ENCODE assay signal across 8 cellular contexts in genomic region chr3:193572426-193572908, GRCh38. TPM values are rescaled to one million over a fixed set of nuclear protein-coding genes. Genes with fewer than 3 reads are reported as not detected.
DNase-seq lines count a peak whose midpoint lies in the region; ATAC-seq and TF ChIP-seq lines count a peak whose summit lies in the region.

No MANE protein-coding gene starts in this region.

- H3K4me3 ChIP-seq in LNCaP clone FGC (ENCODE audit: low read depth, low read length) (no peak overlapping the region), foreskin fibroblast (ENCODE audit: low read depth in 1 of 2, low read length in 2 of 2) (no peak overlapping the region), ovary (no peak overlapping the region)

- no peaks in the 10 kb centered on the region for H3K9me3 ChIP-seq in ovary

- intact Hi-C loops in ovary (cut with DNase I), result loop anchor here in 3 of 4 donors (2.0 to 10.0 kb wide), 2 partner anchors 758 to 1006 kb away; no protein-coding TSS in a partner anchor

- TF ChIP-seq CTCF in LNCaP clone FGC (IDR thresholded peaks at IDR 0.05; ENCODE audit: control insufficient read depth, extremely low read depth, insufficient read depth) (peak; percentile 90), foreskin fibroblast (IDR thresholded peaks at IDR 0.05; ENCODE audit: low read depth, low read length) (peak; percentile 76), ovary (IDR thresholded peaks at IDR 0.05) (peak; percentile 32 to 60 (median 43))

- DNase-seq in EH (ENCODE audit: low read depth) (peak; percentile 69), GOT3 (lab: John Stamatoyannopoulos, UW) (peak; percentile 15), LNCaP clone FGC (ENCODE audit: low read depth) (no peak), OCI-M2 (lab: John Stamatoyannopoulos, UW; ENCODE audit: unreplicated experiment) (peak; percentile 25), foreskin fibroblast (peak; percentile 50 to 79), ovary (peak; percentile 38 to 59 (median 44))
- peak; percentile 55 to 66 for DNase-seq in activated T-cell treated with anti-CD3 and anti-CD28 coated beads, Interleukin-2, amount 50 U/mL, for 48 hours

- TF ChIP-seq EP300 in ovary (IDR thresholded peaks at IDR 0.05), result no peak

- no peak for TF ChIP-seq POLR2A in ovary (IDR thresholded peaks at IDR 0.05)

- no peaks in the 10 kb centered on the region for H3K27me3 ChIP-seq in ovary

- no peak for ATAC-seq in HG03378 (IDR thresholded peaks at IDR 0.05; ENCODE audit: unreplicated experiment)

- no peaks in the 10 kb centered on the region for H3K36me3 ChIP-seq in ovary

- WGBS in ovary, 3 donors, result 3 to 5% (median 4%) methylated on average over 10 of the region's 10 CpGs

- H3K4me1 ChIP-seq in ovary (ENCODE audit: insufficient read depth), result no peaks in the 10 kb centered on the region

- no peak overlapping the region for H3K27ac ChIP-seq in ovary

RNA-seq across cellular contexts. Expression of gene ATP13A4, which starts 17.8 kb away (rescaled TPM):
- total RNA-seq in ovary, result 10 to 100 TPM in 1 of 7 donors, 1 to 10 TPM in 1, under 1 TPM in 5; 0.36 to 17.5 (median 0.52) TPM
- under 1 TPM; 0.27 to 0.30 TPM for polyA plus RNA-seq in ovary

RNA-seq across cellular contexts. Expression of gene OPA1, which starts 20.5 kb away (rescaled TPM):
- 10 to 100 TPM; 29.1 to 50.4 (median 40.3) TPM for total RNA-seq in ovary
- polyA plus RNA-seq in ovary, result 10 to 100 TPM; 14.4 to 24.2 TPM
